1 cellular context compared by ENCODE assay signal in genomic region chr17:83071365-83071764, GRCh38.
TF ChIP-seq lines count a peak whose summit lies in the region.

No MANE protein-coding gene starts in this region.

TF ChIP-seq in HepG2, 621 proteins besides CTCF, POLR2A, EP300 and RAD21:
- TF ChIP-seq ZNF770 (CRISPR knock-in tag; IDR thresholded peaks at IDR 0.05) (peak; percentile 40; the same call in 1 of the 2 replicates), NR3C1 (CRISPR knock-in tag; IDR thresholded peaks at IDR 0.05) (no peak), ZNF7 (CRISPR knock-in tag; IDR thresholded peaks at IDR 0.05) (peak; percentile 64), SP140L (CRISPR knock-in tag; IDR thresholded peaks at IDR 0.05; ENCODE audit: borderline replicate concordance) (no peak), ZNF710 (CRISPR knock-in tag; IDR thresholded peaks at IDR 0.05; ENCODE audit: borderline replicate concordance) (no peak)
TF ChIP-seq in HepG2: peak in this region for 2.
